In genomic region chr12:106304001-106304421, GRCh38 we compare ENCODE assay signal across 8 cellular contexts. TPM values are rescaled to one million over a fixed set of nuclear protein-coding genes. Genes with fewer than 3 reads are reported as not detected.
DNase-seq lines count a peak whose midpoint lies in the region; ATAC-seq and TF ChIP-seq lines count a peak whose summit lies in the region.

No MANE protein-coding gene starts in this region.

- H3K27ac ChIP-seq in HEK293 (ENCODE audit: extremely low read depth, low read depth, low read length) (no peak overlapping the region), skeletal muscle tissue (ENCODE audit: low read depth, low read length) (peak overlapping the region; percentile 97)

- no peaks in the 10 kb centered on the region for H3K27me3 ChIP-seq in skeletal muscle tissue (ENCODE audit: control insufficient read depth in 3 of 3, insufficient read depth in 3 of 3, low read length in 3 of 3)

- no peaks in the 10 kb centered on the region for H3K27me3 Mint-ChIP-seq in activated CD4-positive, alpha-beta memory T cell treated with anti-CD3 and anti-CD28 coated beads for 36 hours

- CTCF ChIA-PET in HEK293 (lab: Yijun Ruan, JAX), result interaction anchor here (0.9 to 1.4 kb wide), 3 partner anchors 22 to 538 kb away, joined by 3 to 5 read pairs (median 4); partner anchors contain the start of gene POLR3B
- CTCF ChIA-PET in activated CD4-positive, alpha-beta memory T cell treated with anti-CD3 and anti-CD28 coated beads for 36 hours (lab: Charles Lee), result interaction anchor here (1.2 to 4.6 kb wide), 3 partner anchors 21 to 76 kb away, joined by 3 to 21 read pairs (median 5); partner anchors contain the start of gene POLR3B

- POLR2A ChIA-PET in HEK293 (lab: Yijun Ruan, JAX), result interaction anchor here (1.8 kb wide), 1 partner anchor 53 kb away, joined by 6 read pairs; the partner anchor contains the start of gene POLR3B
- POLR2A ChIA-PET in activated CD4-positive, alpha-beta memory T cell treated with anti-CD3 and anti-CD28 coated beads for 36 hours (lab: Charles Lee), result interaction anchor here (1.0 to 2.7 kb wide), 2 partner anchors 22 to 54 kb away, joined by 3 to 10 read pairs; partner anchors contain the start of gene POLR3B

- intact Hi-C loops in activated CD4-positive, alpha-beta memory T cell treated with anti-CD3 and anti-CD28 coated beads for 36 hours (cut with micrococcal nuclease), result loop anchor here (5.0 to 10.0 kb wide), 3 partner anchors 77 to 1381 kb away; partner anchors contain the start of genes CRY1 and PWP1
- intact Hi-C loops in posterior vena cava (cut with DNase I), result loop anchor here in 1 of 2 donors (10.0 kb wide), 1 partner anchor 59 kb away; the partner anchor contains the start of gene CKAP4

- H3K9ac ChIP-seq in skeletal muscle tissue (ENCODE audit: low read depth in 1 of 3, low read length in 3 of 3), result peak overlapping the region; percentile 89 to 98 (median 96)

- no peak for TF ChIP-seq CTCF in HEK293 (tag by site-specific recombination; IDR thresholded peaks at IDR 0.05)

- no peaks in the 10 kb centered on the region for H3K9me3 ChIP-seq in HEK293 (ENCODE audit: control insufficient read depth, insufficient read depth, low read depth, low read length)
- no peaks in the 10 kb centered on the region for H3K9me3 ChIP-seq in skeletal muscle tissue (ENCODE audit: control insufficient read depth in 3 of 3, low read length in 3 of 3)

- H3K4me3 Mint-ChIP-seq in activated CD4-positive, alpha-beta memory T cell treated with anti-CD3 and anti-CD28 coated beads for 36 hours, result peak overlapping the region; percentile 69

- H3K4me1 ChIP-seq in HEK293 (ENCODE audit: control insufficient read depth, insufficient read depth, low read length) (peaks cover 2% of the 10 kb centered on the region; the same call in 1 of the 2 replicates), skeletal muscle tissue (ENCODE audit: control insufficient read depth in 3 of 3, insufficient read depth in 3 of 3, low read length in 3 of 3) (peaks cover 64 to 79% (median 68%) of the 10 kb centered on the region in 3 donors)

- no peaks in the 10 kb centered on the region for H3K9me3 Mint-ChIP-seq in activated CD4-positive, alpha-beta memory T cell treated with anti-CD3 and anti-CD28 coated beads for 36 hours

- no peaks in the 10 kb centered on the region for H3K36me3 Mint-ChIP-seq in activated CD4-positive, alpha-beta memory T cell treated with anti-CD3 and anti-CD28 coated beads for 36 hours

- peak overlapping the region; percentile 87 for H3K27ac Mint-ChIP-seq in activated CD4-positive, alpha-beta memory T cell treated with anti-CD3 and anti-CD28 coated beads for 36 hours

- H3K4me3 ChIP-seq in HEK293 (ENCODE audit: low read depth, low read length), result no peak overlapping the region
- peak overlapping the region; percentile 85 to 91 (median 87) for H3K4me3 ChIP-seq in skeletal muscle tissue (ENCODE audit: low read length in 3 of 3)

- peak; percentile 38 for DNase-seq in activated CD4-positive, alpha-beta memory T cell treated with anti-CD3 and anti-CD28 coated beads for 36 hours
- peak; percentile 91 for DNase-seq in globus pallidus (ENCODE audit: low spot score)
- no peak for DNase-seq in posterior vena cava (ENCODE audit: low spot score)
- DNase-seq in T1000 (lab: John Stamatoyannopoulos, UW), result no peak
- DNase-seq in glomerular visceral epithelial cell (ENCODE audit: extremely low spot score), result no peak

- no peak for ATAC-seq in GM19324 (IDR thresholded peaks at IDR 0.05; ENCODE audit: low FRiP score, unreplicated experiment)

- no peaks in the 10 kb centered on the region for H3K36me3 ChIP-seq in HEK293 (ENCODE audit: control insufficient read depth in 2 of 2, insufficient read depth in 1 of 2, low read length in 2 of 2)
- H3K36me3 ChIP-seq in skeletal muscle tissue (ENCODE audit: control insufficient read depth in 3 of 3, insufficient read depth in 3 of 3, low read length in 3 of 3), result peaks cover 0 to 8% (median 0%) of the 10 kb centered on the region in 3 donors

- H3K4me1 Mint-ChIP-seq in activated CD4-positive, alpha-beta memory T cell treated with anti-CD3 and anti-CD28 coated beads for 36 hours (ENCODE audit: low read depth), result peaks cover 55% of the 10 kb centered on the region

TF ChIP-seq in HEK293, 187 proteins besides CTCF, POLR2A, EP300 and RAD21:
- TF ChIP-seq ZNF658 (tag by site-specific recombination; IDR thresholded peaks at IDR 0.05) (no peak), ZBTB21 (tag by site-specific recombination; IDR thresholded peaks at IDR 0.05) (no peak), ZNF394 (tag by site-specific recombination; IDR thresholded peaks at IDR 0.05; ENCODE audit: borderline replicate concordance) (no peak), MEIS1 (CRISPR knock-in tag; IDR thresholded peaks at IDR 0.05; ENCODE audit: borderline replicate concordance) (no peak), SCRT2 (tag by site-specific recombination; IDR thresholded peaks at IDR 0.05) (no peak), ZNF792 (tag by site-specific recombination; IDR thresholded peaks at IDR 0.05) (no peak), MZF1 (tag by site-specific recombination; IDR thresholded peaks at IDR 0.05; ENCODE audit: borderline replicate concordance) (no peak), ZIC2 (tag by site-specific recombination; IDR thresholded peaks at IDR 0.05) (peak; percentile 46; the same call in 1 of the 2 replicates)

RNA-seq across cellular contexts. Expression of gene TCP11L2, which starts 1.5 kb away (rescaled TPM):
- 10 to 100 TPM in 1 of 2 experiments, 1 to 10 TPM in 1; 8.8 to 10.3 TPM for total RNA-seq in activated CD4-positive, alpha-beta memory T cell treated with anti-CD3 and anti-CD28 coated beads for 36 hours
- total RNA-seq in skeletal muscle tissue (50.6 TPM), posterior vena cava (10 to 100 TPM; 18.5 to 28.3 TPM)

RNA-seq across cellular contexts. Expression of gene POLR3B, which starts 53.5 kb away (rescaled TPM):
- 1 to 10 TPM; 6.2 to 7.3 TPM for total RNA-seq in activated CD4-positive, alpha-beta memory T cell treated with anti-CD3 and anti-CD28 coated beads for 36 hours
- total RNA-seq in skeletal muscle tissue (15.1 TPM), posterior vena cava (10 to 100 TPM in 1 of 2 donors, 1 to 10 TPM in 1; 7.7 to 10.5 TPM)

RNA-seq across cellular contexts. Expression of gene CKAP4, which starts 56.2 kb away (rescaled TPM):
- total RNA-seq in activated CD4-positive, alpha-beta memory T cell treated with anti-CD3 and anti-CD28 coated beads for 36 hours, result 10 to 100 TPM; 18.5 to 19.0 TPM
- total RNA-seq in skeletal muscle tissue (36.0 TPM), posterior vena cava (10 to 100 TPM; 59.9 to 71.8 TPM)

Comparison
In these comparisons a context has a peak if more than half of its experiments do, and no peak if none do; other contexts are left out.
1. DNase-seq: peak in activated CD4-positive, alpha-beta memory T cell treated with anti-CD3 and anti-CD28 coated beads for 36 hours (single experiment) and globus pallidus (single experiment); none in posterior vena cava (single experiment), T1000 (single experiment) and glomerular visceral epithelial cell (single experiment).